In the genomic region with DNA sequence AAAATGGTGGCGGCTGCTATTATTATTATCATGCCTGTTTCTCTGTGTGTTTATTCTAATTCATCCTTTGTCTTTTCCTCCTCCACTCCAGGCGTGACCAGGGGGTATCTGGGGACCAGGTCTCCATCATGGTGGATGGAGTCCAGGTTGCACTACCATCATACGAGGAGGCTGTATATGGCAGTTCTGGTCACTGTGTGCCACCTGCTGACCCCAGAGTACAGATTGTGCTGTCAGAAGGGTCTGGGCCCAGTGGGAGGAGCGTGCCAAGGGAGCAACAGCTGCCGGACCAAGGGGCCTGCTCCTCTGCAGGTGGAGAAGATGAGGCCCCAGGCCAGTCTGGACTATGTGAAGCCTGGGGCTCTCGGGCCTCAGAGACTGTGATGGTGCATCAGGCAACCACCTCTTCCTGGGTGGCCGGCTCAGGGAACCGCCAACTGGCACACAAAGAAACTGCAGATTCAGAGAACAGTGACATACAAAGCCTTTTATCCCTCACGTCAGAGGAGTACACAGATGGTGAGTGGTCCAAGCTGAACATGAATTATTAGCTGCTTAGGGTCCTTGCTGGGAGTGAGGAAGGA, we compare ENCODE assay signal across 8 cellular contexts. TPM values are rescaled to one million over a fixed set of nuclear protein-coding genes. Genes with fewer than 3 reads are reported as not detected.
DNase-seq lines count a peak whose midpoint lies in the region; ATAC-seq and TF ChIP-seq lines count a peak whose summit lies in the region.

No MANE protein-coding gene starts in this region.

- H3K4me3 ChIP-seq in vagina = no peak overlapping the region

- DNase-seq in ACHN = peak; percentile 19
- DNase-seq in GM13977 (ENCODE audit: low spot score) = no peak
- DNase-seq in SK-MEL-5 (ENCODE audit: low read depth, low spot score) = peak; percentile 59
- peak; percentile 51 to 53 for DNase-seq in erythroblast (lab: John Stamatoyannopoulos, UW)
- no peak for DNase-seq in stimulated activated naive CD8-positive, alpha-beta T cell treated with anti-CD3 and anti-CD28 coated beads, Interleukin-15, Interleukin-2, amounts not matched to agents 100 U/mL and 50 U/mL, for 24 hours
- no peak for DNase-seq in vagina (ENCODE audit: extremely low spot score in 2 of 2)
- no peak for DNase-seq in hepatic stellate cell (ENCODE audit: low spot score)

- H3K4me1 ChIP-seq in vagina = peaks cover 31% of the 10 kb centered on the region

- H3K27me3 ChIP-seq in vagina = no peaks in the 10 kb centered on the region

- peaks cover 0 to 52% of the 10 kb centered on the region in 2 donors for H3K36me3 ChIP-seq in vagina

- in situ Hi-C loops in ACHN (cut with HindIII; ENCODE audit: low pct_ligation_motif_present, low pct_unique_long_range_greater_than_20kb, low sequenced_read_pairs) = no loop called here
- in situ Hi-C loops in GM13977 (cut with MboI; ENCODE audit: low pct_unique_long_range_greater_than_20kb, low sequenced_read_pairs, unreplicated experiment) = loop anchor here (25.0 kb wide), 1 partner anchor 471 kb away; no protein-coding TSS in a partner anchor
- in situ Hi-C loops in SK-MEL-5 (cut with HindIII; ENCODE audit: low pct_unique_long_range_greater_than_20kb, low sequenced_read_pairs) = no loop called here

- H3K9me3 ChIP-seq in vagina = no peaks in the 10 kb centered on the region

- intact Hi-C loops in vagina (cut with DNase I) = no loop called here

- H3K27ac ChIP-seq in vagina = no peak overlapping the region

- TF ChIP-seq CTCF in GM13977 (IDR thresholded peaks at IDR 0.05; ENCODE audit: extremely low read depth, insufficient read depth, missing control alignments) (peak; percentile 14), vagina (IDR thresholded peaks at IDR 0.05) (no peak)

- peak; percentile 70 for ATAC-seq in stimulated activated naive CD8-positive, alpha-beta T cell treated with anti-CD3 and anti-CD28 coated beads, Interleukin-15, Interleukin-2, amounts not matched to agents 100 U/mL and 50 U/mL, for 24 hours
- ATAC-seq in GM18511 (IDR thresholded peaks at IDR 0.05; ENCODE audit: unreplicated experiment) = no peak

- TF ChIP-seq POLR2A in erythroblast (IDR thresholded peaks at IDR 0.05; ENCODE audit: low read length) = no peak
- no peak for TF ChIP-seq POLR2A in vagina (IDR thresholded peaks at IDR 0.05)

RNA-seq across cellular contexts. Expression of a gene that starts 58.3 kb away (rescaled TPM):
- 108 and 153 TPM in 2 replicates for total RNA-seq in SK-MEL-5 (2014; rRNA removed; shearing (Covaris generic))
- polyA plus RNA-seq in SK-MEL-5 (2015; cell fraction: cytosol; rRNA removed) = 191 and 212 TPM in 2 replicates
- polyA plus RNA-seq in SK-MEL-5 (2015; cell fraction: nucleus; rRNA removed) = 1,288 and 1,705 TPM in 2 replicates
- total RNA-seq in vagina = 386 TPM

Comparison
In these comparisons a context has a peak if more than half of its experiments do, and no peak if none do; other contexts are left out.
1. DNase-seq: peak in ACHN (single experiment), SK-MEL-5 (single experiment) and erythroblast (2 of 2); none in GM13977 (single experiment), stimulated activated naive CD8-positive, alpha-beta T cell treated with anti-CD3 and anti-CD28 coated beads, Interleukin-15, Interleukin-2, amounts not matched to agents 100 U/mL and 50 U/mL, for 24 hours (single experiment), vagina (0 of 2) and hepatic stellate cell (single experiment).